ENCODE assay signal across 23 cellular contexts in genomic region chr9:32424616-32425015, GRCh38. TPM values are rescaled to one million over a fixed set of nuclear protein-coding genes. Genes with fewer than 3 reads are reported as not detected.
DNase-seq lines count a peak whose midpoint lies in the region; TF ChIP-seq lines count a peak whose summit lies in the region.
"Had no signal": no experiment of that assay in that cellular context is flagged by ENCODE, and none has a peak within 500 bp of the region (broad histone marks: within the 10 kb centered on the region; RNA-seq: fewer than 3 reads in every experiment).

No MANE protein-coding gene starts in this region.

- intact Hi-C loops in posterior vena cava (cut with DNase I), result no loop called here

- DNase-seq in DMS79 treated with DMSO at 0.1 percent for 48 hours (lab: John Stamatoyannopoulos, UW), result peak; percentile 12
- DNase-seq in M059J (ENCODE audit: low read depth), result peak; percentile 97
- DNase-seq in fibroblast of villous mesenchyme (ENCODE audit: low read depth), result peak; percentile 45
- peak; percentile 79 for DNase-seq in renal cortical epithelial cell (ENCODE audit: low read depth)
- DNase-seq in posterior vena cava (ENCODE audit: low spot score), result no peak
- no peak for DNase-seq in HCEC 1CT
- DNase-seq in AG08395 (ENCODE audit: low spot score), result no peak
- no peak for DNase-seq in NCI-H2107 (lab: John Stamatoyannopoulos, UW)
- DNase-seq: activated CD4-positive, alpha-beta T cell treated with anti-CD3 and anti-CD28 coated beads, Interleukin-2, amount 50 U/mL, for 4 hours; activated CD8-positive, alpha-beta memory T cell treated with anti-CD3 and anti-CD28 coated beads, Interleukin-2, amount 50 U/mL, for 48 hours; CD4-positive, alpha-beta T cell; colonic mucosa; DMS53; endodermal cell; GOT3; left colon; NCI-H1436 treated with DMSO at 0.1 percent for 48 hours; NCI-H2171 treated with DMSO at 0.1 percent for 48 hours; NCI-H524 treated with DMSO at 0.1 percent for 48 hours; T-helper 9 cell; testis had no signal

- TF ChIP-seq CTCF in fibroblast of villous mesenchyme (IDR thresholded peaks at IDR 0.05; ENCODE audit: insufficient read depth, low read depth, low read length), result no peak

- H3K4me3 ChIP-seq in fibroblast of villous mesenchyme (ENCODE audit: low read depth, low read length), result no peak overlapping the region
- H3K4me3 ChIP-seq: breast epithelium, colonic mucosa, K562, testis had no signal

RNA-seq across cellular contexts. Expression of gene ACO1, which starts 40.2 kb away (rescaled TPM):
- 22.1 and 40.5 TPM in 2 replicates for total RNA-seq in M059J (2014; rRNA removed; shearing (Covaris generic))
- total RNA-seq in fibroblast of villous mesenchyme (105 and 155 TPM in 2 replicates), renal cortical epithelial cell (78.0 and 190 TPM in 2 replicates), posterior vena cava (10 to 100 TPM; 32.7 to 35.7 TPM)

Comparison
In these comparisons a context has a peak if more than half of its experiments do, and no peak if none do; other contexts are left out.
1. DNase-seq: peak in DMS79 treated with DMSO at 0.1 percent for 48 hours (single experiment), M059J (single experiment), fibroblast of villous mesenchyme (single experiment) and renal cortical epithelial cell (single experiment); none in posterior vena cava (single experiment), HCEC 1CT (single experiment), AG08395 (single experiment) and NCI-H2107 (single experiment).